In the genomic region with DNA sequence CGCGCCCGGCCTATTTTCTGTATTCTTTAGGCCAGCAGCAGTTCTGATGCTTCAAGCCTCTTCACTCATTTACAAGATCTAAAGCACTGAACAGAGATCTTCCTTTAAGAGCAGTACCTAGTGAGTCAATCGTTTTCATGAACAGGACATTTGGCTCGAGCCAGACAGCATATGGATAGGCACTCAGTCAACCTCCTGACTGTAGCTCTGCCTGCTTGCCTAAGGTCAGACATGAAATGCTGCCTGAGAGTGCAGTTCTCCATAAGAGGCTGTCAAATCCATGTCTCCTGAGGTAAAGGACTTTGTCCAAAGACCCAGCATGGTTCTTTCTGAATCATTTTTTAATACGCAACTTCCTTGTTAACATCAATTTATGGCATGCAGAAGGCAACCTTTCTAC, we compare ENCODE assay signal across 20 cellular contexts.
"Had no signal": no experiment of that assay in that cellular context is flagged by ENCODE, and none has a peak within 500 bp of the region (broad histone marks: within the 10 kb centered on the region; RNA-seq: fewer than 3 reads in every experiment).

No MANE protein-coding gene starts in this region.

- H3K36me3 ChIP-seq: neutrophil, pancreas, right lobe of liver, suprapubic skin, transverse colon, upper lobe of right lung had no signal

- ATAC-seq: natural killer cell; pancreas; right lobe of liver; stimulated activated naive CD8-positive, alpha-beta T cell treated with anti-CD3 and anti-CD28 coated beads, Interleukin-15, amount 100 ng/mL, for 72 hours; upper lobe of right lung had no signal

- H3K4me3 ChIP-seq: dorsolateral prefrontal cortex, lung, pancreas, right lobe of liver, suprapubic skin, transverse colon, upper lobe of right lung had no signal

- DNase-seq: dorsolateral prefrontal cortex; effector CD4-positive, alpha-beta T cell; head of caudate nucleus; natural killer cell; right lobe of liver; small intestine; stimulated activated CD4-positive, alpha-beta T cell treated with anti-CD3 and anti-CD28 coated beads, Interleukin-12 subunit alpha, Interleukin-12 subunit beta, amount 100 ng/mL, for 4 hours; stimulated activated CD4-positive, alpha-beta T cell treated with anti-CD3 and anti-CD28 coated beads, Interleukin-1b, Interleukin-23, amount 100 ng/mL, for 48 hours; stimulated activated CD4-positive, alpha-beta T cell treated with anti-CD3 and anti-CD28 coated beads, Interleukin-4, amount 100 ng/mL, for 1 hour; stimulated activated CD8-positive, alpha-beta memory T cell treated with anti-CD3 and anti-CD28 coated beads, Interleukin-4, amount 100 ng/mL, for 48 hours; stimulated activated naive CD4-positive, alpha-beta T cell; stimulated activated naive CD8-positive, alpha-beta T cell treated with anti-CD3 and anti-CD28 coated beads, Interleukin-15, amount 100 ng/mL, for 72 hours; transverse colon; upper lobe of right lung had no signal

- FAIRE-seq: frontal cortex, keratinocyte, pancreas, small intestine had no signal

- H3K27me3 ChIP-seq: dorsolateral prefrontal cortex, neutrophil, pancreas, right lobe of liver, suprapubic skin, transverse colon, upper lobe of right lung had no signal
